ENCODE assay signal across 8 cellular contexts in the genomic region with DNA sequence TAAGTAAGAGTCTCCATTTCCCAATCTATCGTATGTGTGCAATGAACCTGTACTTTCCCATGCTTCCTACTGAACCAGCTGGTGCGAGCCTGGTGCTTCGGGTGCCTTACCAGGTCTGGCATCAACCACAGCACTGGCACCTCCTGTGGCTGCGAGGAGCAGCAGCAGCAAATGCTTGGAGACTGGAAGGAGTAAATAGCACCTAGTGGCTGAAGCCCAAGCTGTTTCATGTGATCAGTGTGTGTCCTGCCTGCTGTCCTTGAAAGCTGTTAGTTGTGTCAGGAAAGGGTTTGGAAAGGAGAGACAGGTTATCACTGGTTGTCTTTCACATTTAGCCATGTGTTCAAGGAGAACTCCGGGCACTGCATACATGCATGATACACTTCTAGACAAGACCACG. TPM values are rescaled to one million over a fixed set of nuclear protein-coding genes. Genes with fewer than 3 reads are reported as not detected.
A peak's percentile ranks its signal among the peaks of the same experiment; 100 is the strongest.
DNase-seq lines count a peak whose midpoint lies in the region; ATAC-seq and TF ChIP-seq lines count a peak whose summit lies in the region.

No MANE protein-coding gene starts in this region.

- ATAC-seq in left lobe of liver (peak; percentile 93), GM21515 (IDR thresholded peaks at IDR 0.05; ENCODE audit: unreplicated experiment) (no peak)

- peaks cover 25% of the 10 kb centered on the region for H3K4me1 Mint-ChIP-seq in Calu3 (ENCODE audit: low read depth, unreplicated experiment)
- H3K4me1 Mint-ChIP-seq in activated T-cell treated with anti-CD3 and anti-CD28 coated beads, Interleukin-2, amount 50 U/mL, for 24 hours (ENCODE audit: low read depth), result no peaks in the 10 kb centered on the region

- in situ Hi-C loops in astrocyte of the cerebellum (cut with HindIII; ENCODE audit: low sequenced_read_pairs), result no loop called here

- H3K36me3 Mint-ChIP-seq in Calu3 (ENCODE audit: insufficient read depth, unreplicated experiment), result no peaks in the 10 kb centered on the region
- no peaks in the 10 kb centered on the region for H3K36me3 Mint-ChIP-seq in activated T-cell treated with anti-CD3 and anti-CD28 coated beads, Interleukin-2, amount 50 U/mL, for 24 hours (ENCODE audit: low read depth)

- H3K9me3 Mint-ChIP-seq in Calu3 (ENCODE audit: low read depth, unreplicated experiment), result no peaks in the 10 kb centered on the region
- H3K9me3 Mint-ChIP-seq in activated T-cell treated with anti-CD3 and anti-CD28 coated beads, Interleukin-2, amount 50 U/mL, for 24 hours, result no peaks in the 10 kb centered on the region

- no peak overlapping the region for H3K4me3 Mint-ChIP-seq in Calu3 (ENCODE audit: low read depth, unreplicated experiment)
- no peak overlapping the region for H3K4me3 Mint-ChIP-seq in activated T-cell treated with anti-CD3 and anti-CD28 coated beads, Interleukin-2, amount 50 U/mL, for 24 hours

- peaks cover 7% of the 10 kb centered on the region for H3K27me3 Mint-ChIP-seq in Calu3 (ENCODE audit: unreplicated experiment)
- peaks cover 10% of the 10 kb centered on the region for H3K27me3 Mint-ChIP-seq in activated T-cell treated with anti-CD3 and anti-CD28 coated beads, Interleukin-2, amount 50 U/mL, for 24 hours

- no peak overlapping the region for H3K27ac Mint-ChIP-seq in Calu3 (ENCODE audit: unreplicated experiment)
- no peak overlapping the region for H3K27ac Mint-ChIP-seq in activated T-cell treated with anti-CD3 and anti-CD28 coated beads, Interleukin-2, amount 50 U/mL, for 24 hours

- TF ChIP-seq CTCF in Calu3 (IDR thresholded peaks at IDR 0.05; ENCODE audit: unreplicated experiment), result peak; percentile 61
- peak; percentile 2 for TF ChIP-seq CTCF in astrocyte of the cerebellum (IDR thresholded peaks at IDR 0.05; ENCODE audit: low read depth, low read length, missing control alignments)

- DNase-seq in Calu3 (peak; percentile 77), M059J (ENCODE audit: low read depth) (peak; percentile 50), astrocyte of the cerebellum (ENCODE audit: low read depth) (no peak), left lobe of liver (ENCODE audit: low spot score) (peak; percentile 75), NCI-H187 (lab: John Stamatoyannopoulos, UW) (no peak)
- DNase-seq in activated CD8-positive, alpha-beta memory T cell treated with anti-CD3 and anti-CD28 coated beads for 24 hours, result no peak
- DNase-seq in activated T-cell treated with anti-CD3 and anti-CD28 coated beads, Interleukin-2, amount 50 U/mL, for 24 hours, result no peak

- CTCF ChIA-PET in Calu3 (lab: Charles Lee), result interaction anchor here (0.6 to 1.7 kb wide), 7 partner anchors 9 to 85 kb away, joined by 3 to 18 read pairs (median 5); no protein-coding TSS in a partner anchor

- H3K4me3 ChIP-seq in astrocyte of the cerebellum (ENCODE audit: low read depth, low read length), result no peak overlapping the region

- intact Hi-C loops in Calu3 (cut with micrococcal nuclease; ENCODE audit: unreplicated experiment), result loop anchor here (2.0 kb wide), 1 partner anchor 28 kb away; no protein-coding TSS in a partner anchor

- no TSS peak for BruUV-seq in Calu3 (replicated peaks; lab: Mats Ljungman, UMichigan)

RNA-seq across cellular contexts. Expression of a gene that starts 31.8 kb away (rescaled TPM):
- 5.6 and 9.6 TPM in 2 replicates for total RNA-seq in Calu3 (2022)
- 21.6 and 26.5 TPM in 2 replicates for total RNA-seq in M059J (2014; rRNA removed; shearing (Covaris generic))
- 8.2 TPM for total RNA-seq in left lobe of liver

Comparison
In these comparisons a context has a peak if more than half of its experiments do, and no peak if none do; other contexts are left out.
1. DNase-seq: peak in Calu3 (single experiment), M059J (single experiment) and left lobe of liver (single experiment); none in astrocyte of the cerebellum (single experiment), NCI-H187 (0 of 2), activated CD8-positive, alpha-beta memory T cell treated with anti-CD3 and anti-CD28 coated beads for 24 hours (single experiment) and activated T-cell treated with anti-CD3 and anti-CD28 coated beads, Interleukin-2, amount 50 U/mL, for 24 hours (single experiment).